ENCODE assay signal across 8 cellular contexts in genomic region chr1:152112101-152112884, GRCh38. TPM values are rescaled to one million over a fixed set of nuclear protein-coding genes. Genes with fewer than 3 reads are reported as not detected.
DNase-seq lines count a peak whose midpoint lies in the region; ATAC-seq, FAIRE-seq and TF ChIP-seq lines count a peak whose summit lies in the region.

No MANE protein-coding gene starts in this region.

- FAIRE-seq in urothelium cell line (lab: Jason Lieb, UNC), result peak; percentile 90

- WGBS in mesenchymal stem cell, result 60% methylated on average over 53 of the region's 53 CpGs

- no peak overlapping the region for H3K4me2 ChIP-seq in mesenchymal stem cell (ENCODE audit: low read length, poor library complexity, severe bottlenecking)

- no peak overlapping the region for H2BK120ac ChIP-seq in mesenchymal stem cell (ENCODE audit: low read depth, low read length)

- no peaks in the 10 kb centered on the region for H3K79me1 ChIP-seq in mesenchymal stem cell (replicated peaks; ENCODE audit: low read length, poor library complexity, severe bottlenecking)

- no peak overlapping the region for H2AFZ ChIP-seq in mesenchymal stem cell (ENCODE audit: low read depth, low read length)

- no peak for ATAC-seq in HG03108 (IDR thresholded peaks at IDR 0.05; ENCODE audit: unreplicated experiment)
- no peak for ATAC-seq in HG02885 (IDR thresholded peaks at IDR 0.05; ENCODE audit: poor library complexity, unreplicated experiment)

- H2BK5ac ChIP-seq in mesenchymal stem cell (ENCODE audit: low read depth, low read length, poor library complexity, severe bottlenecking), result no peak overlapping the region

- no peak overlapping the region for H2BK12ac ChIP-seq in mesenchymal stem cell (ENCODE audit: low read length in 2 of 2)

- H2AK5ac ChIP-seq in mesenchymal stem cell (ENCODE audit: low read length, severe bottlenecking), result no peak overlapping the region

- no peak overlapping the region for H4K8ac ChIP-seq in mesenchymal stem cell (ENCODE audit: low read length)

- H3K18ac ChIP-seq in mesenchymal stem cell (ENCODE audit: low read depth in 1 of 2, low read length in 2 of 2), result no peak overlapping the region

- H3K4ac ChIP-seq in mesenchymal stem cell (ENCODE audit: low read depth in 1 of 2, low read length in 2 of 2), result no peak overlapping the region

- H4K91ac ChIP-seq in mesenchymal stem cell (ENCODE audit: low read length), result no peak overlapping the region

- no peak overlapping the region for H2BK15ac ChIP-seq in mesenchymal stem cell (ENCODE audit: low read depth, poor library complexity, severe bottlenecking)

- no peak overlapping the region for H3K14ac ChIP-seq in mesenchymal stem cell (ENCODE audit: low read length in 2 of 2)

- peaks cover 25 to 83% of the 10 kb centered on the region in 2 experiments for H3K27me3 ChIP-seq in mesenchymal stem cell (ENCODE audit: control insufficient read depth in 1 of 2, insufficient read depth in 1 of 2, low read length in 2 of 2)

- no peak overlapping the region for H3K27ac ChIP-seq in VCaP
- H3K27ac ChIP-seq in mesenchymal stem cell (ENCODE audit: low read length, poor library complexity, severe bottlenecking), result no peak overlapping the region

- peak; percentile 18 for TF ChIP-seq CTCF in VCaP (conservative IDR thresholded peaks at IDR 0.05)

- no peak overlapping the region for H3K9ac ChIP-seq in mesenchymal stem cell (ENCODE audit: low read length)

- peak overlapping the region in 1 of 2 experiments; percentile 77 for H3K4me3 ChIP-seq in mesenchymal stem cell (ENCODE audit: insufficient read depth in 1 of 2, low read depth in 1 of 2, low read length in 2 of 2)

- peaks cover 2% of the 10 kb centered on the region for H3K9me3 ChIP-seq in mesenchymal stem cell (ENCODE audit: control insufficient read depth, low read length)

- DNase-seq in stimulated activated CD4-positive, alpha-beta T cell treated with anti-CD3 and anti-CD28 coated beads, Interleukin-15, amount 100 ng/mL, for 24 hours, result peak; percentile 30
- DNase-seq in stimulated activated CD4-positive, alpha-beta T cell treated with anti-CD3 and anti-CD28 coated beads, Interleukin-12 subunit alpha, Interleukin-12 subunit beta, amount 100 ng/mL, for 4 hours, result no peak
- DNase-seq in iPS-NIHi11 (ENCODE audit: low spot score) (peak; percentile 6), urothelium cell line (ENCODE audit: low spot score) (peak; percentile 23), mesenchymal stem cell (no peak)

- no peaks in the 10 kb centered on the region for H3K36me3 ChIP-seq in mesenchymal stem cell (ENCODE audit: control insufficient read depth in 1 of 2, insufficient read depth in 2 of 2, low read depth in 1 of 2, low read length in 2 of 2)

- no peak overlapping the region for H3K23ac ChIP-seq in mesenchymal stem cell (ENCODE audit: low read length in 2 of 2)

- H3K4me1 ChIP-seq in mesenchymal stem cell (ENCODE audit: control insufficient read depth, insufficient read depth, low read depth, low read length), result no peaks in the 10 kb centered on the region

RNA-seq across cellular contexts. Expression of gene TCHH, which starts 3.0 kb away (rescaled TPM):
- not detected for polyA plus RNA-seq in mesenchymal stem cell (2013, experiment 1 of 2)
- polyA plus RNA-seq in mesenchymal stem cell (2013, experiment 2 of 2), result not detected

RNA-seq across cellular contexts. Expression of gene TCHHL1, which starts 23.4 kb away (rescaled TPM):
- not detected for polyA plus RNA-seq in mesenchymal stem cell (2013, experiment 1 of 2)
- polyA plus RNA-seq in mesenchymal stem cell (2013, experiment 2 of 2), result not detected

RNA-seq across cellular contexts. Expression of gene RPTN, which starts 46.7 kb away (rescaled TPM):
- polyA plus RNA-seq in mesenchymal stem cell (2013, experiment 1 of 2), result not detected
- polyA plus RNA-seq in mesenchymal stem cell (2013, experiment 2 of 2), result not detected

Comparison
In these comparisons a context has a peak if more than half of its experiments do, and no peak if none do; other contexts are left out.
1. DNase-seq: peak in stimulated activated CD4-positive, alpha-beta T cell treated with anti-CD3 and anti-CD28 coated beads, Interleukin-15, amount 100 ng/mL, for 24 hours (single experiment), iPS-NIHi11 (single experiment) and urothelium cell line (single experiment); none in stimulated activated CD4-positive, alpha-beta T cell treated with anti-CD3 and anti-CD28 coated beads, Interleukin-12 subunit alpha, Interleukin-12 subunit beta, amount 100 ng/mL, for 4 hours (single experiment) and mesenchymal stem cell (single experiment).